Comparison of ENCODE assay signal across 26 cellular contexts in genomic region chr18:59729781-59730180, GRCh38. TPM values are rescaled to one million over a fixed set of nuclear protein-coding genes. Genes with fewer than 3 reads are reported as not detected.
"Had no signal": no experiment of that assay in that cellular context is flagged by ENCODE, and none has a peak within 500 bp of the region (broad histone marks: within the 10 kb centered on the region; RNA-seq: fewer than 3 reads in every experiment).

No MANE protein-coding gene starts in this region.

- ATAC-seq: activated CD8-positive, alpha-beta T cell treated with anti-CD3 and anti-CD28 coated beads, Interleukin-2, amount 10 ng/mL, durations not matched to agents 7 days and 5 days; activated naive CD4-positive, alpha-beta T cell treated with anti-CD3 and anti-CD28 coated beads, Interleukin-2, amount 50 U/mL, for 72 hours; heart right ventricle; lower lobe of right lung; naive thymus-derived CD4-positive, alpha-beta T cell; sciatic nerve; stimulated activated effector memory CD8-positive, alpha-beta T cell treated with anti-CD3 and anti-CD28 coated beads, Interleukin-12 subunit alpha, Interleukin-12 subunit beta, amount 100 ng/mL, for 72 hours had no signal

- DNase-seq: activated CD4-positive, alpha-beta T cell treated with anti-CD3 and anti-CD28 coated beads, Interleukin-2, amount 50 U/mL, for 1 hour; activated CD4-positive, CD25-positive, alpha-beta regulatory T cell treated with anti-CD3 and anti-CD28 coated beads, Interleukin-2, amount 50 U/mL, for 72 hours; activated CD8-positive, alpha-beta T cell treated with anti-CD3 and anti-CD28 coated beads, Interleukin-2, amount 10 ng/mL, durations not matched to agents 7 days and 5 days; activated gamma-delta T cell; effector memory CD4-positive, alpha-beta T cell; heart right ventricle; lower lobe of right lung; naive thymus-derived CD4-positive, alpha-beta T cell; occipital lobe; posterior cingulate gyrus; small intestine; stimulated activated CD4-positive, alpha-beta T cell treated with anti-CD3 and anti-CD28 coated beads, Interleukin-2, amount 100 ng/mL, for 24 hours; stomach; T1000 had no signal

- H3K36me3 Mint-ChIP-seq: activated naive CD4-positive, alpha-beta T cell treated with anti-CD3 and anti-CD28 coated beads, Interleukin-2, amount 50 U/mL, for 72 hours; brain; naive thymus-derived CD4-positive, alpha-beta T cell; stimulated activated effector memory CD8-positive, alpha-beta T cell treated with anti-CD3 and anti-CD28 coated beads, Interleukin-12 subunit alpha, Interleukin-12 subunit beta, amount 100 ng/mL, for 72 hours had no signal

- H3K9me3 Mint-ChIP-seq: activated naive CD4-positive, alpha-beta T cell treated with anti-CD3 and anti-CD28 coated beads, Interleukin-2, amount 50 U/mL, for 72 hours; activated T-helper 1 cell treated with anti-CD3 and anti-CD28 coated beads, Interleukin-12 subunit alpha, Interleukin-12 subunit beta, Interleukin-2, Interleukin-4 antibody, amounts not matched to agents 30 ng/mL and 10 ng/mL and 1 ng/mL, durations not matched to agents 14 hours and 24 hours and 36 hours; brain; central memory CD8-positive, alpha-beta T cell; naive thymus-derived CD4-positive, alpha-beta T cell; neural crest cell; stimulated activated effector memory CD8-positive, alpha-beta T cell treated with anti-CD3 and anti-CD28 coated beads, Interleukin-12 subunit alpha, Interleukin-12 subunit beta, amount 100 ng/mL, for 72 hours; T-helper 1 cell treated with Interleukin-12 subunit alpha and Interleukin-12 subunit beta and Interleukin-4 antibody, amounts not matched to agents 30 μg/mL and 1 μg/mL, for 36 hours had no signal

- H3K4me3 Mint-ChIP-seq: activated CD8-positive, alpha-beta T cell treated with anti-CD3 and anti-CD28 coated beads, Interleukin-2, amount 10 ng/mL, durations not matched to agents 7 days and 5 days; activated T-helper 1 cell treated with anti-CD3 and anti-CD28 coated beads, Interleukin-12 subunit alpha, Interleukin-12 subunit beta, Interleukin-2, Interleukin-4 antibody, amounts not matched to agents 30 ng/mL and 10 ng/mL and 1 ng/mL, durations not matched to agents 14 hours and 24 hours and 36 hours; brain; central memory CD8-positive, alpha-beta T cell; naive thymus-derived CD4-positive, alpha-beta T cell; neural crest cell; stimulated activated effector memory CD8-positive, alpha-beta T cell treated with anti-CD3 and anti-CD28 coated beads, Interleukin-12 subunit alpha, Interleukin-12 subunit beta, amount 100 ng/mL, for 72 hours; T-helper 1 cell treated with Interleukin-12 subunit alpha and Interleukin-12 subunit beta and Interleukin-4 antibody, amounts not matched to agents 30 μg/mL and 1 μg/mL, for 36 hours had no signal

- H3K4me1 Mint-ChIP-seq: brain; central memory CD8-positive, alpha-beta T cell; neural crest cell; stimulated activated effector memory CD8-positive, alpha-beta T cell treated with anti-CD3 and anti-CD28 coated beads, Interleukin-12 subunit alpha, Interleukin-12 subunit beta, amount 100 ng/mL, for 72 hours had no signal

- H3K27ac Mint-ChIP-seq: activated CD8-positive, alpha-beta T cell treated with anti-CD3 and anti-CD28 coated beads, Interleukin-2, amount 10 ng/mL, durations not matched to agents 7 days and 5 days; activated naive CD4-positive, alpha-beta T cell treated with anti-CD3 and anti-CD28 coated beads, Interleukin-2, amount 50 U/mL, for 72 hours; activated T-helper 1 cell treated with anti-CD3 and anti-CD28 coated beads, Interleukin-12 subunit alpha, Interleukin-12 subunit beta, Interleukin-2, Interleukin-4 antibody, amounts not matched to agents 30 ng/mL and 10 ng/mL and 1 ng/mL, durations not matched to agents 14 hours and 24 hours and 36 hours; brain; naive thymus-derived CD4-positive, alpha-beta T cell; stimulated activated effector memory CD8-positive, alpha-beta T cell treated with anti-CD3 and anti-CD28 coated beads, Interleukin-12 subunit alpha, Interleukin-12 subunit beta, amount 100 ng/mL, for 72 hours; T-helper 1 cell treated with Interleukin-12 subunit alpha and Interleukin-12 subunit beta and Interleukin-4 antibody, amounts not matched to agents 30 μg/mL and 1 μg/mL, for 36 hours had no signal

- H3K27ac ChIP-seq: heart right ventricle, lower lobe of right lung, stomach, suprapubic skin, tibial nerve, vagina had no signal

RNA-seq across cellular contexts. Expression of gene CCBE1, which starts 32.6 kb away (rescaled TPM):
- total RNA-seq: activated CD8-positive, alpha-beta T cell treated with anti-CD3 and anti-CD28 coated beads, Interleukin-2, amount 10 ng/mL, durations not matched to agents 7 days and 5 days; activated T-helper 1 cell treated with anti-CD3 and anti-CD28 coated beads, Interleukin-12 subunit alpha, Interleukin-12 subunit beta, Interleukin-2, Interleukin-4 antibody, amounts not matched to agents 30 ng/mL and 10 ng/mL and 1 ng/mL, durations not matched to agents 14 hours and 24 hours and 36 hours; endothelial cell of umbilical vein; naive thymus-derived CD4-positive, alpha-beta T cell had no signal
